In the genomic region with DNA sequence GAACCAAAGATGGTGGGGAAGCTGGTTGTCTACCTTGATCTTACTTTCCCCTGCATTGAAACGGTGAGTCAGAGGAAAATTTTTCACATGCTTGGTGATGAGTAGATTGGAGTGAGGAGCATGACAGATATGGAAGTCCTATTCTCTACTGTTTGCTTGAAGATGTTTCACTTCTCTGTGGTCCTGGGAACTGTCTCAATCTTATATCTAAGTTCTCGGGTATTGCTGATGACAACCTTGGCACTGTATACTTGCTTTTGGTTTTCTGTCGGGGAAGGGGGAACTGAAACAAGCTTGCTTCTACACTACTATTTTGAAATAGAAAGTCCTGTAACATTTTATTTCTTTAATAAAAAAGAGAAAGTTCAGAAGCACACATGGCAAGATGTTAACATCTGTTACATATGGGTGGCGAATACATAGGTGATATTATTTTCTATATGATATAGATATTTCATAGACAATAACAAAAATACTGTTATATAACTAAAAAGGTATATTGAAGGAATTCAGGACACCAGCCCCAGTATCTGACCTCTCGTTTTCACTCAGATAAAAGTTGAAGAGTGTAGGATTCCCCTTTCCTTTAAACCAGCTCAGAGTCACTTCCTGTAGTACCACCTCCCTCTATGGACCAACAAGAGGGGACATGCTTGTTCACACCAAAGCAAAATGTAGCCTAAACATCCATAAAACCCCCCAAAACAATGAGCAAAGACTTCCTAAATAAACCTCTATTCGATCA, we compare ENCODE assay signal across 13 cellular contexts.
DNase-seq lines count a peak whose midpoint lies in the region; ATAC-seq, FAIRE-seq and TF ChIP-seq lines count a peak whose summit lies in the region.
"Had no signal": no experiment of that assay in that cellular context is flagged by ENCODE, and none has a peak within 500 bp of the region (broad histone marks: within the 10 kb centered on the region; RNA-seq: fewer than 3 reads in every experiment).

No MANE protein-coding gene starts in this region.

- DNase-seq in MV-4-11 (lab: John Stamatoyannopoulos, UW) (peak; percentile 83), AG08395 (ENCODE audit: low spot score) (no peak), GM19239 (ENCODE audit: insufficient read length, low spot score) (no peak), SW480 (ENCODE audit: low spot score) (no peak), NCI-H2107 (lab: John Stamatoyannopoulos, UW) (no peak)
- DNase-seq: activated CD4-positive, alpha-beta T cell treated with anti-CD3 and anti-CD28 coated beads, Interleukin-2, amount 50 U/mL, for 4 hours had no signal

- ATAC-seq in GM18505 (IDR thresholded peaks at IDR 0.05; ENCODE audit: unreplicated experiment) = peak; percentile 99
- ATAC-seq in GM21390 (IDR thresholded peaks at IDR 0.05; ENCODE audit: unreplicated experiment) = peak; percentile 99
- ATAC-seq in HG03039 (IDR thresholded peaks at IDR 0.05; ENCODE audit: unreplicated experiment) = peak; percentile 79
- ATAC-seq: activated naive CD4-positive, alpha-beta T cell treated with anti-CD3 and anti-CD28 coated beads, Interleukin-2, amount 50 U/mL, for 72 hours; K562 had no signal

- no peak for TF ChIP-seq POLR2A in GM18505 (IDR thresholded peaks at IDR 0.05; ENCODE audit: borderline replicate concordance, extremely low read depth, insufficient read depth, insufficient read length)

- no peak for FAIRE-seq in GM19239 (lab: Jason Lieb, UNC)
- FAIRE-seq: H54, K562, keratinocyte had no signal
